Comparison of ENCODE assay signal across 1 cellular context in genomic region chr6:27280064-27280539, GRCh38.
TF ChIP-seq lines count a peak whose summit lies in the region.

No MANE protein-coding gene starts in this region.

TF ChIP-seq in HEK293, 187 proteins besides CTCF, POLR2A, EP300 and RAD21 (continued from another document):
- TF ChIP-seq ZSCAN4 (tag by site-specific recombination; IDR thresholded peaks at IDR 0.05), result 0 out of 2 replicates have a peak, but pooled peaks have one; percentile 6
- peak; percentile 74 for TF ChIP-seq ZNF184 (tag by site-specific recombination; IDR thresholded peaks at IDR 0.05)
- no peak; the same call in 1 of the 2 replicates for TF ChIP-seq ZBTB6 (tag by site-specific recombination; IDR thresholded peaks at IDR 0.05)
- TF ChIP-seq ZNF664 (tag by site-specific recombination; IDR thresholded peaks at IDR 0.05), result peak; percentile 28; the same call in 1 of the 2 replicates
- 0 out of 2 replicates have a peak, but pooled peaks have one; percentile 17 for TF ChIP-seq ZNF629 (tag by site-specific recombination; IDR thresholded peaks at IDR 0.05)
- 0 out of 2 replicates have a peak, but pooled peaks have one; percentile 28 for TF ChIP-seq GFI1B (tag by site-specific recombination; IDR thresholded peaks at IDR 0.05)
- TF ChIP-seq BCL6B (tag by site-specific recombination; IDR thresholded peaks at IDR 0.05), result no peak
- no peak for TF ChIP-seq ZNF837 (tag by site-specific recombination; IDR thresholded peaks at IDR 0.05)
- no peak for TF ChIP-seq ZNF544 (tag by site-specific recombination; IDR thresholded peaks at IDR 0.05)
- peak; percentile 59 for TF ChIP-seq KLF10 (tag by site-specific recombination; IDR thresholded peaks at IDR 0.05)
- TF ChIP-seq HOXC10 (CRISPR knock-in tag; IDR thresholded peaks at IDR 0.05), result no peak
- TF ChIP-seq ZNF580 (tag by site-specific recombination; IDR thresholded peaks at IDR 0.05), result peak; percentile 46; the same call in 1 of the 2 replicates
- no peak for TF ChIP-seq ZNF292 (tag by site-specific recombination; IDR thresholded peaks at IDR 0.05; ENCODE audit: borderline replicate concordance, low read depth)
- peak; percentile 79 for TF ChIP-seq ZNF366 (tag by site-specific recombination; conservative IDR thresholded peaks at IDR 0.05)
- peak; percentile 92 for TF ChIP-seq ZSCAN30 (tag by site-specific recombination; IDR thresholded peaks at IDR 0.05)
- TF ChIP-seq INSM2 (tag by site-specific recombination; IDR thresholded peaks at IDR 0.05), result peak; percentile 47; the same call in 1 of the 2 replicates
- peak; percentile 21; the same call in 1 of the 2 replicates for TF ChIP-seq ZFP37 (tag by site-specific recombination; IDR thresholded peaks at IDR 0.05)
- TF ChIP-seq ZNF350 (tag by site-specific recombination; IDR thresholded peaks at IDR 0.05), result no peak
- 0 out of 2 replicates have a peak, but pooled peaks have one; percentile 33 for TF ChIP-seq REST (tag by site-specific recombination; IDR thresholded peaks at IDR 0.05)
- TF ChIP-seq ZNF394 (tag by site-specific recombination; IDR thresholded peaks at IDR 0.05; ENCODE audit: borderline replicate concordance), result peak; percentile 65; the same call in 1 of the 2 replicates
- peak; percentile 49; the same call in 1 of the 2 replicates for TF ChIP-seq YY1 (tag by site-specific recombination; IDR thresholded peaks at IDR 0.05)
- TF ChIP-seq ZEB2 (tag by site-specific recombination; IDR thresholded peaks at IDR 0.05), result peak; percentile 68
- no peak for TF ChIP-seq ZNF514 (tag by site-specific recombination; IDR thresholded peaks at IDR 0.05)
- peak; percentile 92 for TF ChIP-seq ZNF660 (tag by site-specific recombination; IDR thresholded peaks at IDR 0.05)
- TF ChIP-seq ZNF221 (tag by site-specific recombination; IDR thresholded peaks at IDR 0.05; ENCODE audit: borderline replicate concordance), result peak; percentile 35; the same call in 1 of the 2 replicates
- no peak for TF ChIP-seq ZNF211 (tag by site-specific recombination; IDR thresholded peaks at IDR 0.05; ENCODE audit: low read depth)
- TF ChIP-seq ZNF830 (tag by site-specific recombination; IDR thresholded peaks at IDR 0.05; ENCODE audit: low read depth), result no peak
- no peak for TF ChIP-seq ZSCAN16 (tag by site-specific recombination; IDR thresholded peaks at IDR 0.05)
- TF ChIP-seq PRDM6 (tag by site-specific recombination; IDR thresholded peaks at IDR 0.05), result peak; percentile 33; the same call in 1 of the 2 replicates
- TF ChIP-seq SP7 (tag by site-specific recombination; IDR thresholded peaks at IDR 0.05), result peak; percentile 38; the same call in 1 of the 2 replicates
- TF ChIP-seq ZNF561 (tag by site-specific recombination; IDR thresholded peaks at IDR 0.05; ENCODE audit: borderline replicate concordance), result peak; percentile 91
- TF ChIP-seq PATZ1 (tag by site-specific recombination; IDR thresholded peaks at IDR 0.05), result 0 out of 2 replicates have a peak, but pooled peaks have one; percentile 25
- TF ChIP-seq ZNF2 (tag by site-specific recombination; IDR thresholded peaks at IDR 0.05), result peak; percentile 29; the same call in 1 of the 2 replicates
- no peak for TF ChIP-seq ZNF239 (tag by site-specific recombination; IDR thresholded peaks at IDR 0.05)
- peak; percentile 17 for TF ChIP-seq ZBTB26 (tag by site-specific recombination; optimal IDR thresholded peaks at IDR 0.05)
- TF ChIP-seq ZNF626 (tag by site-specific recombination; IDR thresholded peaks at IDR 0.05), result 0 out of 2 replicates have a peak, but pooled peaks have one; percentile 3
- peak; percentile 50; the same call in 1 of the 2 replicates for TF ChIP-seq ZBTB11 (tag by site-specific recombination; conservative IDR thresholded peaks at IDR 0.05; ENCODE audit: low read depth)
- peak; percentile 83 for TF ChIP-seq IKZF3 (tag by site-specific recombination; IDR thresholded peaks at IDR 0.05)
- 0 out of 2 replicates have a peak, but pooled peaks have one; percentile 42 for TF ChIP-seq ZNF391 (tag by site-specific recombination; IDR thresholded peaks at IDR 0.05; ENCODE audit: borderline replicate concordance, low read depth)
- TF ChIP-seq ZNF600 (tag by site-specific recombination; IDR thresholded peaks at IDR 0.05), result no peak
- no peak for TF ChIP-seq ZNF560 (tag by site-specific recombination; IDR thresholded peaks at IDR 0.05; ENCODE audit: borderline replicate concordance)
- no peak for TF ChIP-seq HOXA7 (CRISPR knock-in tag; IDR thresholded peaks at IDR 0.05; ENCODE audit: borderline replicate concordance)
- TF ChIP-seq ZBTB48 (tag by site-specific recombination; IDR thresholded peaks at IDR 0.05), result peak; percentile 94
- peak; percentile 25; the same call in 1 of the 2 replicates for TF ChIP-seq PRDM1 (tag by site-specific recombination; IDR thresholded peaks at IDR 0.05)
